In the genomic region with DNA sequence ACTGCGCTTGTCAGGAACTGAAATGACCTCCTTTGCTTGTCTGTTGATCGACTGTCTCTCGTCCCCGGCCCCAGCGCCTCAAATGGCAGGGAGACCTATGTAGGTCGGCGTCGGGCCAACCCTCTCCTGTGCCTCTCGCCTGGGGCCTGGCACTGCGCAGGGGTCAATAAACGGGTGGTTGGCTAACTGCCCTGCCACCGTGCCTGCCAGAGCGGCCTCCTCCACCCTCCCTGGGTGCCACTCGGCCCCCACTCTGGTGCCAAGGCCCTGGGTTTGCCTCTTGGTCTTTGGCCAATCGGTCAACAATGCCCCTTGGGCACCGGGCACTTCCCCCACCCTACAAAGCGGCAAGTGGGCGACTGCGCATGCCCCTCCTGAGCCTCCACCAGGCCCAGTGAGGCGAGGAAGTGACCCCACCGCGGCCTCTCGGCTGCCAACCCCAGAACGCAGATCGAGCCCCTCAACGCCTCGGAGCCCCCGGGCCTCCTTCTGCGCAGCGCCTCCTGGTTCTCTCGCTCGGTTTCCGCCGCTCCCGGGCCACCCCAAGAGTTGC, we compare ENCODE assay signal across 8 cellular contexts. TPM values are rescaled to one million over a fixed set of nuclear protein-coding genes. Genes with fewer than 3 reads are reported as not detected.
A peak's percentile ranks its signal among the peaks of the same experiment; 100 is the strongest.
DNase-seq lines count a peak whose midpoint lies in the region; ATAC-seq and TF ChIP-seq lines count a peak whose summit lies in the region.

No MANE protein-coding gene starts in this region.

- CTCF ChIA-PET in CD4-positive, alpha-beta memory T cell (lab: Charles Lee; ENCODE audit: partially characterized antibody), result interaction anchor here (2.2 kb wide), 1 partner anchor 10 kb away, joined by 10 read pairs; no protein-coding TSS in a partner anchor

- no peaks in the 10 kb centered on the region for H3K9me3 ChIP-seq in CD4-positive, alpha-beta memory T cell (ENCODE audit: control insufficient read depth in 1 of 2, low read length in 2 of 2)
- H3K9me3 ChIP-seq in Peyer's patch (no peaks in the 10 kb centered on the region), osteoblast (ENCODE audit: low read depth, low read length) (no peaks in the 10 kb centered on the region)

- peaks cover 47% of the 10 kb centered on the region for H3K4me1 ChIP-seq in CD4-positive, alpha-beta memory T cell (ENCODE audit: insufficient read depth, low read length)
- H3K4me1 ChIP-seq in Peyer's patch, result peaks cover 0 to 53% (median 11%) of the 10 kb centered on the region in 4 donors
- peaks cover 12% of the 10 kb centered on the region for H3K4me1 ChIP-seq in osteoblast (ENCODE audit: insufficient read depth, low read length)

- H3K36me3 ChIP-seq in CD4-positive, alpha-beta memory T cell (ENCODE audit: insufficient read depth, low read length), result peaks cover 9% of the 10 kb centered on the region
- H3K36me3 ChIP-seq in Peyer's patch, result peaks cover 0 to 15% (median 0%) of the 10 kb centered on the region in 3 donors
- peaks cover 14% of the 10 kb centered on the region for H3K36me3 ChIP-seq in osteoblast (ENCODE audit: insufficient read depth, low read length)

- no peak for DNase-seq in CD4-positive, alpha-beta memory T cell
- DNase-seq in Peyer's patch (peak; percentile 59 to 86 (median 86)), Right ventricle myocardium superior (peak; percentile 93), osteoblast (ENCODE audit: insufficient read length, low spot score, missing footprints) (peak; percentile 94)
- DNase-seq in activated naive CD8-positive, alpha-beta T cell treated with anti-CD3 and anti-CD28 coated beads for 36 hours, result peak; percentile 39

- peak overlapping the region; percentile 84 to 90 (median 88) for H3K4me3 Mint-ChIP-seq in CD4-positive, alpha-beta memory T cell
- peak overlapping the region; percentile 88 for H3K4me3 Mint-ChIP-seq in activated naive CD8-positive, alpha-beta T cell treated with anti-CD3 and anti-CD28 coated beads for 36 hours

- intact Hi-C loops in CD4-positive, alpha-beta memory T cell (cut with micrococcal nuclease), result loop anchor here (2.0 to 10.0 kb wide), 4 partner anchors 23 to 203 kb away; partner anchors contain the start of gene QTRT1
- intact Hi-C loops in Right ventricle myocardium superior (cut with DNase I), result no loop called here

- no peak for TF ChIP-seq POLR2A in Peyer's patch (IDR thresholded peaks at IDR 0.05)

- H3K27ac Mint-ChIP-seq in CD4-positive, alpha-beta memory T cell, result peak overlapping the region; percentile 81 to 94 (median 90)
- peak overlapping the region; percentile 87 for H3K27ac Mint-ChIP-seq in activated naive CD8-positive, alpha-beta T cell treated with anti-CD3 and anti-CD28 coated beads for 36 hours

- H2AFZ ChIP-seq in osteoblast (ENCODE audit: low read length), result peak overlapping the region; percentile 84

- peaks cover 8% of the 10 kb centered on the region for H4K20me1 ChIP-seq in osteoblast (ENCODE audit: insufficient read depth, low read length)

- H3K36me3 Mint-ChIP-seq in CD4-positive, alpha-beta memory T cell, result peaks cover 8 to 25% of the 10 kb centered on the region in 2 donors
- H3K36me3 Mint-ChIP-seq in activated naive CD8-positive, alpha-beta T cell treated with anti-CD3 and anti-CD28 coated beads for 36 hours, result peaks cover 23% of the 10 kb centered on the region

- peak overlapping the region; percentile 87 for H3K27ac ChIP-seq in CD4-positive, alpha-beta memory T cell (ENCODE audit: low read depth, low read length)
- H3K27ac ChIP-seq in Peyer's patch, result peak overlapping the region; percentile 97 to 99 (median 98)
- H3K27ac ChIP-seq in osteoblast (ENCODE audit: low read depth, low read length), result peak overlapping the region; percentile 93

- POLR2A ChIA-PET in CD4-positive, alpha-beta memory T cell (lab: Charles Lee; ENCODE audit: partially characterized antibody), result interaction anchor here (0.8 to 1.0 kb wide), 2 partner anchors 66 to 97 kb away, joined by 3 to 4 read pairs; no protein-coding TSS in a partner anchor

- H3K27me3 ChIP-seq in CD4-positive, alpha-beta memory T cell (ENCODE audit: insufficient read depth, low read length), result no peaks in the 10 kb centered on the region
- H3K27me3 ChIP-seq in Peyer's patch, result no peaks in the 10 kb centered on the region
- H3K27me3 ChIP-seq in osteoblast (ENCODE audit: insufficient read depth, low read length), result no peaks in the 10 kb centered on the region

- no peak for TF ChIP-seq CTCF in Peyer's patch (IDR thresholded peaks at IDR 0.05)
- TF ChIP-seq CTCF in osteoblast (IDR thresholded peaks at IDR 0.05; ENCODE audit: extremely low read depth, low read depth, low read length), result no peak

- H3K4me3 ChIP-seq in CD4-positive, alpha-beta memory T cell (ENCODE audit: low read length in 2 of 2), result peak overlapping the region; percentile 50 to 97
- H3K4me3 ChIP-seq in Peyer's patch, result peak overlapping the region; percentile 79 to 100 (median 96)
- peak overlapping the region; percentile 95 for H3K4me3 ChIP-seq in osteoblast (ENCODE audit: insufficient read depth, low read length)

- ATAC-seq in GM19043 (IDR thresholded peaks at IDR 0.05; ENCODE audit: low read depth, unreplicated experiment) (peak; percentile 27), HG03354 (IDR thresholded peaks at IDR 0.05; ENCODE audit: poor library complexity, severe bottlenecking, unreplicated experiment) (peak; percentile 45), Right ventricle myocardium superior (ENCODE audit: poor library complexity) (peak; percentile 76), HG03039 (IDR thresholded peaks at IDR 0.05; ENCODE audit: unreplicated experiment) (no peak)

- H3K27me3 Mint-ChIP-seq in CD4-positive, alpha-beta memory T cell, result no peaks in the 10 kb centered on the region
- H3K27me3 Mint-ChIP-seq in activated naive CD8-positive, alpha-beta T cell treated with anti-CD3 and anti-CD28 coated beads for 36 hours, result no peaks in the 10 kb centered on the region

- peak overlapping the region; percentile 79 for H3K4me2 ChIP-seq in osteoblast (ENCODE audit: insufficient read depth, low read length)

- peaks cover 0 to 1% (median 0%) of the 10 kb centered on the region in 8 donors for H3K9me3 Mint-ChIP-seq in CD4-positive, alpha-beta memory T cell
- no peaks in the 10 kb centered on the region for H3K9me3 Mint-ChIP-seq in activated naive CD8-positive, alpha-beta T cell treated with anti-CD3 and anti-CD28 coated beads for 36 hours

- H3K4me1 Mint-ChIP-seq in CD4-positive, alpha-beta memory T cell, result peaks cover 25 to 54% (median 38%) of the 10 kb centered on the region in 4 donors
- H3K4me1 Mint-ChIP-seq in activated naive CD8-positive, alpha-beta T cell treated with anti-CD3 and anti-CD28 coated beads for 36 hours, result peaks cover 28% of the 10 kb centered on the region

- peaks cover 45% of the 10 kb centered on the region for H3K79me2 ChIP-seq in osteoblast (ENCODE audit: insufficient read depth, low read length)

RNA-seq across cellular contexts. Expression of gene KEAP1, which starts 1.1 kb away (rescaled TPM):
- total RNA-seq in CD4-positive, alpha-beta memory T cell, result 10 to 100 TPM; 49.2 to 60.1 TPM
- polyA plus RNA-seq in CD4-positive, alpha-beta memory T cell, result 10 to 100 TPM; 35.7 to 55.0 TPM
- total RNA-seq in Peyer's patch (10 to 100 TPM; 44.2 to 53.6 (median 46.9) TPM), Right ventricle myocardium superior (78.3 TPM), osteoblast (64.8 and 77.1 TPM in 2 replicates)
- 10 to 100 TPM; 69.3 to 72.2 TPM for total RNA-seq in activated naive CD8-positive, alpha-beta T cell treated with anti-CD3 and anti-CD28 coated beads for 36 hours

RNA-seq across cellular contexts. Expression of gene S1PR5, which starts 15.2 kb away (rescaled TPM):
- 1 to 10 TPM; 1.6 to 1.9 TPM for total RNA-seq in CD4-positive, alpha-beta memory T cell
- polyA plus RNA-seq in CD4-positive, alpha-beta memory T cell, result 1 to 10 TPM; 1.3 to 3.1 TPM
- total RNA-seq in Peyer's patch (not detected), Right ventricle myocardium superior (0.13 TPM), osteoblast (0.29 and 0.36 TPM in 2 replicates)
- total RNA-seq in activated naive CD8-positive, alpha-beta T cell treated with anti-CD3 and anti-CD28 coated beads for 36 hours, result not detected

RNA-seq across cellular contexts. Expression of gene ATG4D, which starts 41.7 kb away (rescaled TPM):
- total RNA-seq in CD4-positive, alpha-beta memory T cell, result 10 to 100 TPM; 51.5 to 58.6 TPM
- polyA plus RNA-seq in CD4-positive, alpha-beta memory T cell, result 10 to 100 TPM in 1 of 2 donors, 1 to 10 TPM in 1; 9.3 to 22.1 TPM
- total RNA-seq in Peyer's patch, result 100 to 1,000 TPM in 3 of 4 donors, 10 to 100 TPM in 1; 36.3 to 169 (median 150) TPM
- 10 to 100 TPM; 25.1 to 26.4 TPM for total RNA-seq in activated naive CD8-positive, alpha-beta T cell treated with anti-CD3 and anti-CD28 coated beads for 36 hours
- total RNA-seq in Right ventricle myocardium superior, result 46.4 TPM
- 11.6 and 12.7 TPM in 2 replicates for total RNA-seq in osteoblast

Comparison
In these comparisons a context has a peak if more than half of its experiments do, and no peak if none do; other contexts are left out.
1. DNase-seq: peak in Peyer's patch (3 of 3), activated naive CD8-positive, alpha-beta T cell treated with anti-CD3 and anti-CD28 coated beads for 36 hours (single experiment), Right ventricle myocardium superior (single experiment) and osteoblast (single experiment); none in CD4-positive, alpha-beta memory T cell (0 of 5).
2. Peak in every context shown above with its lines, with median percentiles within 50 percentile points of each other: H3K27ac ChIP-seq and H3K4me3 ChIP-seq.